In the genomic region with DNA sequence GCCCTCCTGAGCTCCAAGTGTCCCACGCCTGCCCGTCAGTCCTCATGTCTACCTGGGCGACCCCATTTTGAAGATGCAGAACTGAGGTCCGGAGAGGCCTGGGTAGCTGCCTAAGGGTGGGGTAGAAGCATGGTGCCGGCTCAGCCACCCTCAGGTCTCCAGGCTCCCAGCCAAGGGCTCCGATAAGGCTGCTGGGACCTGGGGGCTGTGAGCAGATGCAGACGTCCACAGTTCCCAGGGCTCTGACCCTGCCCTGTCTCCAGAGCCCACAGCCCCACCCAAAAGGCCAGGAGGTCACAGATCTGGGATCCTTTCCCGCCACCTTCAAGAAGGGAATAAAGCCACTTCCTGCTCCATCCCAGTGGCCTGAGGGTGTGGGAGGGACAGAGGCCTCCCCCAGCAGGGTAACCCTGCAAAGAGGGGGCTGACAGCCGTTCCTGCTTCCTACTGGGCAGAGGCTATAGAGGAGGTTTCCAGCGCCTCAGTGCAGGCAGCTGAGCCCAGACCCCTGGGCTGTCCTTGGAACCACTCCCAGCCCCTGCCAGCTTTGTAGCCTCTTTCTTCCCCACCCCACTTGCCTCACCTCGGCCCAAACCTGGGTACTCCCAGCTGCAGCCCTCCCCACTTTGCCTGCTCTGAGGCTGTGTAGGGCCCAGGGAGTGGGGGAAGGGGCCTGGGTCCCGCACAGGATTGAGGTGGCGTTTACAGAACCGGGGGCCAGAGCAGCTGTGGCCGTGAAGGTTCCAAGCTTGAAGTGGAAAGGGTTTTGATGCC, we compare ENCODE assay signal across 11 cellular contexts.
DNase-seq lines count a peak whose midpoint lies in the region; ATAC-seq and TF ChIP-seq lines count a peak whose summit lies in the region.
"Had no signal": no experiment of that assay in that cellular context is flagged by ENCODE, and none has a peak within 500 bp of the region (broad histone marks: within the 10 kb centered on the region; RNA-seq: fewer than 3 reads in every experiment).

No MANE protein-coding gene starts in this region.

- no peaks in the 10 kb centered on the region for H3K27me3 ChIP-seq in body of pancreas
- no peaks in the 10 kb centered on the region for H3K27me3 ChIP-seq in transverse colon

- H3K4me1 ChIP-seq in body of pancreas (no peaks in the 10 kb centered on the region), transverse colon (no peaks in the 10 kb centered on the region)

- peaks cover 10% of the 10 kb centered on the region for H3K9me3 Mint-ChIP-seq in mesothelial cell of epicardium

- H3K9me3 ChIP-seq in body of pancreas = no peaks in the 10 kb centered on the region
- no peaks in the 10 kb centered on the region for H3K9me3 ChIP-seq in transverse colon

- DNase-seq in activated effector memory CD4-positive, alpha-beta T cell treated with anti-CD3 and anti-CD28 coated beads, Interleukin-2, amount 50 U/mL, for 16 hours = peak; percentile 60
- DNase-seq in activated effector memory CD4-positive, alpha-beta T cell treated with Interleukin-2 at 50 U/mL for 16 hours = no peak
- DNase-seq in body of pancreas = peak; percentile 1 to 20 (median 8)
- DNase-seq in mesothelial cell of epicardium (ENCODE audit: low spot score in 2 of 2, unreplicated experiment in 2 of 2) = peak; percentile 10 to 36
- peak; percentile 6 for DNase-seq in transverse colon
- no peak for DNase-seq in SKM-1 (lab: John Stamatoyannopoulos, UW; ENCODE audit: unreplicated experiment)
- no peak for DNase-seq in DMS114 treated with DMSO at 0.1 percent for 48 hours (lab: John Stamatoyannopoulos, UW; ENCODE audit: unreplicated experiment)
- DNase-seq in NCI-H446 treated with DMSO at 0.1 percent for 48 hours (lab: John Stamatoyannopoulos, UW) = no peak
- DNase-seq: DMS 273 treated with DMSO at 0.1 percent for 48 hours, KBM-7, NCI-H82 had no signal

- WGBS in body of pancreas, 2 donors = 66 to 78% methylated on average over 10 to 15 of the region's 15 CpGs
- WGBS in transverse colon (ENCODE audit: low coverage in 1 of 2), 2 donors = 67% methylated on average over 14 of the region's 15 CpGs; no CpG with 5 or more reads in 1 of the 2 donors

- in situ Hi-C loops in transverse colon (cut with MboI; ENCODE audit: low pct_ligation_motif_present in 1 of 4, low pct_unique_long_range_greater_than_20kb in 1 of 4, low sequenced_read_pairs in 3 of 4) = no loop called here

- no peak overlapping the region for H3K27ac ChIP-seq in body of pancreas
- H3K27ac ChIP-seq in transverse colon = no peak overlapping the region

- peaks cover 19% of the 10 kb centered on the region for H3K4me1 Mint-ChIP-seq in mesothelial cell of epicardium

- TF ChIP-seq CTCF in body of pancreas (IDR thresholded peaks at IDR 0.05) (no peak), mesothelial cell of epicardium (IDR thresholded peaks at IDR 0.05; ENCODE audit: unreplicated experiment) (no peak), transverse colon (IDR thresholded peaks at IDR 0.05) (no peak)

- TF ChIP-seq EP300 in transverse colon (IDR thresholded peaks at IDR 0.05; ENCODE audit: low read depth) = no peak

- H3K27ac Mint-ChIP-seq in mesothelial cell of epicardium = no peak overlapping the region

- no peak overlapping the region for H3K4me3 Mint-ChIP-seq in mesothelial cell of epicardium

- no peaks in the 10 kb centered on the region for H3K27me3 Mint-ChIP-seq in mesothelial cell of epicardium (ENCODE audit: low read depth)

- intact Hi-C loops in body of pancreas (cut with DNase I) = no loop called here
- intact Hi-C loops in transverse colon (cut with DNase I; ENCODE audit: low total_unique reads) = no loop called here

- TF ChIP-seq POLR2A in body of pancreas (IDR thresholded peaks at IDR 0.05) (no peak), transverse colon (IDR thresholded peaks at IDR 0.05) (no peak)

- no peaks in the 10 kb centered on the region for H3K36me3 Mint-ChIP-seq in mesothelial cell of epicardium

- H3K36me3 ChIP-seq in body of pancreas (replicated peaks in 1 of 2; ENCODE audit: insufficient read depth in 1 of 2, low read depth in 2 of 2) (no peaks in the 10 kb centered on the region), transverse colon (no peaks in the 10 kb centered on the region)

- no peak for ATAC-seq in body of pancreas

- H3K4me3 ChIP-seq in body of pancreas (no peak overlapping the region), transverse colon (no peak overlapping the region)

Comparison
In these comparisons a context has a peak if more than half of its experiments do, and no peak if none do; other contexts are left out.
1. DNase-seq: peak in activated effector memory CD4-positive, alpha-beta T cell treated with anti-CD3 and anti-CD28 coated beads, Interleukin-2, amount 50 U/mL, for 16 hours (single experiment), body of pancreas (4 of 4), mesothelial cell of epicardium (2 of 2) and transverse colon (single experiment); none in activated effector memory CD4-positive, alpha-beta T cell treated with Interleukin-2 at 50 U/mL for 16 hours (single experiment), SKM-1 (single experiment), DMS114 treated with DMSO at 0.1 percent for 48 hours (single experiment) and NCI-H446 treated with DMSO at 0.1 percent for 48 hours (single experiment).